ENCODE assay signal across 1 cellular context in the genomic region with DNA sequence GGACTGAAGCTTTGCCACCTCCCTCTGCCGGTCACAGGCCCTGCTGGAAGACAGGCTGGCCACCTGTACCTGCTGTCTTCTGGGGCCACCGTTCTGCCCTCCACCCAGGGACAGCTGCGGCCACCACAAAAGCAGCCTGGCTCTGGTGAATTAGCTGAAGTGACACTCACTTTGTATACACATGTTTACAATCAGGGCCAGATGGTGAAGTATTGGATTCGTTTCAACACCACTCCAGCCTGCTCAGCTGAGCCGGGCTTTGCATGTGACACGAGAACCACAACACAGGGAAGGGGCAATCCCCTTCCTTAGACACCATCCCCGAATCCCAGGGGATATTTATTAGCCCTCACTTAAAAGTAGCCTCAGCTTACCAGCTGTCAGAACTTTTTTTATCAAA.
TF ChIP-seq lines count a peak whose summit lies in the region.

No MANE protein-coding gene starts in this region.

TF ChIP-seq in HepG2, 621 proteins besides CTCF, POLR2A, EP300 and RAD21 (continued from another document):
- TF ChIP-seq ZSCAN12 (CRISPR knock-in tag; IDR thresholded peaks at IDR 0.05) (no peak), PAF1 (CRISPR knock-in tag; IDR thresholded peaks at IDR 0.05) (no peak), ZSCAN9 (CRISPR knock-in tag; IDR thresholded peaks at IDR 0.05; ENCODE audit: borderline replicate concordance) (no peak), NONO (IDR thresholded peaks at IDR 0.05) (no peak), NONO (CRISPR knock-in tag; conservative IDR thresholded peaks at IDR 0.05) (no peak), ZUFSP (CRISPR knock-in tag; IDR thresholded peaks at IDR 0.05; ENCODE audit: borderline replicate concordance) (no peak), CSRNP2 (CRISPR knock-in tag; conservative IDR thresholded peaks at IDR 0.05; ENCODE audit: low read depth) (no peak), MYPOP (CRISPR knock-in tag; IDR thresholded peaks at IDR 0.05) (no peak), ARID5B (CRISPR knock-in tag; IDR thresholded peaks at IDR 0.05) (no peak)
